ENCODE assay signal across 9 cellular contexts in the genomic region with DNA sequence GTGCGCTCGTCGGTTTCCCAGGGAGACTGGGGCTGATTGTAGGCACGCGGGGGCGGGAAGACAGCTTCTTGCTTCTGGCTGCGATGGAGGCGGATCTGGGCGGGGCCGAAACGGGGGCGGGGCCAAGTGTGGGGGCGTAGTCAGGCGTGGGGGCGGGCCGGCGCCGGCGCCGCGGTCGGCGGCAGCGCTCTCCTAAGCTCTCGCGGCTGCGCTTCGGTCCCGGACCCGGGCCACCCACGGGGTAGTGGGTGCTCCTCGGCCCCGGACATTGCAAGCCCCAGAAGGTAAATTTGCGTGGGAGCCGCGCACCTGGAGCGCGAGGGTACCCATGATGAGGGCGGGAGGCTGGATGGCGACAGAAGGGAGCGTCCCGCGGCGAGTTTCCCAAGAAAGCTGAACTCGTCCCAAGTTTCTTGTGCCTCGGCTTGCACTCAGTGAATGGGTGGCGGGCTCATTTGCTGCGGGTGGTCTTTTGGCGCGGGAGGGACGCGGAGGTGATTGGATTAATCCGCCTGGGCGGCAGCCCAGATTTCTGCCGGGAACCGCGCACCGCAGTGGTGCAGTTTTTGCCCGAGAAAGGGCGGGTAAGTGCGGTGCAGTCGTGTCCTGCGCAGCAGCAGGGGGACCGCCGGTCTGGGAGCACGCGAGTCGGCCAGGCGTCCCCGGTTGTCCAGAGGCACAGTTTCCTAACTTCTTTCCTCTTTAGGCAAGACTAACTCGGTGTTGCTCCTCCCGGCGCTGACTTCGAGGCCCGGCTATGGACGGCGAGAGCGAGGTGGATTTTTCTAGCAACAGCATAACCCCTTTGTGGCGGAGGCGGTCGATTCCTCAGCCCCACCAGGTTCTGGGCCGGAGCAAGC. TPM values are rescaled to one million over a fixed set of nuclear protein-coding genes. Genes with fewer than 3 reads are reported as not detected.
A peak's percentile ranks its signal among the peaks of the same experiment; 100 is the strongest.
DNase-seq lines count a peak whose midpoint lies in the region; ATAC-seq, FAIRE-seq and TF ChIP-seq lines count a peak whose summit lies in the region.
"Had no signal": no experiment of that assay in that cellular context is flagged by ENCODE, and none has a peak within 500 bp of the region (broad histone marks: within the 10 kb centered on the region; RNA-seq: fewer than 3 reads in every experiment).

Gene ARHGEF26, plus strand, starts transcription at position 155 of the 860 bp plus-strand sequence. Its CDS starts 603 bp downstream, at position 758.

- peaks cover 3% of the 10 kb centered on the region for H3K4me1 ChIP-seq in endothelial cell of umbilical vein (ENCODE audit: control insufficient read depth, extremely low read depth, insufficient read depth, low read length)
- peaks cover 20% of the 10 kb centered on the region for H3K4me1 ChIP-seq in mononuclear cell (ENCODE audit: insufficient read depth, low read length)

- intact Hi-C loops in endothelial cell of umbilical vein (cut with micrococcal nuclease), result loop anchor here (10.0 kb wide), 2 partner anchors 133 to 203 kb away; partner anchors contain the start of gene DHX36

- POLR2A ChIA-PET in endothelial cell of umbilical vein (lab: Charles Lee), result interaction anchor here (0.7 kb wide), 1 partner anchor 18 kb away, joined by 3 read pairs; no protein-coding TSS in a partner anchor

- no peak within 1 kb of the TSS for H3K27ac ChIP-seq in endothelial cell of umbilical vein (ENCODE audit: insufficient read depth, low read depth, low read length)

- no peak for TF ChIP-seq CTCF in endothelial cell of umbilical vein (IDR thresholded peaks at IDR 0.05; ENCODE audit: extremely low read depth in 1 of 2, insufficient read depth in 1 of 2, low read depth in 1 of 2, low read length in 2 of 2)

- dilution Hi-C loops in endothelial cell of umbilical vein (cut with MboI; ENCODE audit: extremely low pct_ligation_motif_present, low sequenced_read_pairs), result no loop called here

- H3K4me2 ChIP-seq in endothelial cell of umbilical vein (ENCODE audit: insufficient read depth, low read length), result peak within 1 kb of the TSS; percentile 39

- H4K20me1 ChIP-seq in endothelial cell of umbilical vein (replicated peaks; ENCODE audit: control insufficient read depth, extremely low read depth, insufficient read depth, low read length), result no peaks in the 10 kb centered on the region

- peak within 1 kb of the TSS; percentile 35 to 68 (median 54) for H3K4me3 ChIP-seq in endothelial cell of umbilical vein (replicated peaks in 1 of 3; ENCODE audit: insufficient read depth in 1 of 3, low read depth in 1 of 3, low read length in 3 of 3)
- H3K4me3 ChIP-seq in mononuclear cell (ENCODE audit: low read length), result peak within 1 kb of the TSS; percentile 42

- peak; percentile 76 for FAIRE-seq in endothelial cell of umbilical vein (lab: Jason Lieb, UNC)
- FAIRE-seq: G401.6 had no signal

- H3K36me3 ChIP-seq in endothelial cell of umbilical vein (ENCODE audit: control insufficient read depth in 2 of 2, extremely low read depth in 1 of 2, insufficient read depth in 2 of 2, low read length in 2 of 2), result no peaks in the 10 kb centered on the region

- no TSS peak for BruUV-seq in endothelial cell of umbilical vein (replicated peaks; lab: Mats Ljungman, UMichigan)

- H3K27me3 ChIP-seq in endothelial cell of umbilical vein (ENCODE audit: control insufficient read depth in 2 of 2, insufficient read depth in 2 of 2, low read length in 2 of 2) (no peaks in the 10 kb centered on the region), mononuclear cell (ENCODE audit: insufficient read depth, low read length) (peaks cover 59% of the 10 kb centered on the region)

- ATAC-seq in HG03159 (IDR thresholded peaks at IDR 0.05; ENCODE audit: unreplicated experiment), result peak; percentile 67

- no peaks in the 10 kb centered on the region for H3K9me1 ChIP-seq in endothelial cell of umbilical vein (replicated peaks; ENCODE audit: control insufficient read depth, extremely low read depth, insufficient read depth, low read length)

- no peak for TF ChIP-seq POLR2A in endothelial cell of umbilical vein (IDR thresholded peaks at IDR 0.05; ENCODE audit: low read depth, low read length)

- DNase-seq in SIG-M5 treated with dmso at 0.1 percent for 504 hours (lab: John Stamatoyannopoulos, UW; ENCODE audit: unreplicated experiment) (peak; percentile 51), SIG-M5 (lab: John Stamatoyannopoulos, UW) (no peak), NCI-H748 (lab: John Stamatoyannopoulos, UW; ENCODE audit: unreplicated experiment) (peak; percentile 88), endothelial cell of umbilical vein (ENCODE audit: low read depth, low spot score) (peak; percentile 84)
- DNase-seq in activated CD8-positive, alpha-beta memory T cell treated with anti-CD3 and anti-CD28 coated beads, Interleukin-2, amount 50 U/mL, for 24 hours (ENCODE audit: extremely low read depth), result peak; percentile 34
- peak; percentile 25 to 51 for DNase-seq in stimulated activated CD8-positive, alpha-beta memory T cell treated with anti-CD3 and anti-CD28 coated beads, Interleukin-2, amount 100 ng/mL, for 1 hour (ENCODE audit: low read depth in 2 of 2)

- CTCF ChIA-PET in endothelial cell of umbilical vein (lab: Charles Lee), result interaction anchor here (0.7 to 2.2 kb wide), 10 partner anchors 10 to 133 kb away, joined by 3 to 22 read pairs (median 4); no protein-coding TSS in a partner anchor

- H2AFZ ChIP-seq in endothelial cell of umbilical vein (ENCODE audit: low read depth, low read length), result peak within 1 kb of the TSS; percentile 99

- H3K79me2 ChIP-seq in endothelial cell of umbilical vein (ENCODE audit: control insufficient read depth, insufficient read depth, low read length), result no peaks in the 10 kb centered on the region

- H3K9me3 ChIP-seq in endothelial cell of umbilical vein (replicated peaks; ENCODE audit: control insufficient read depth, insufficient read depth, low read length) (no peaks in the 10 kb centered on the region), mononuclear cell (ENCODE audit: low read depth, low read length) (no peaks in the 10 kb centered on the region)

- peak within 1 kb of the TSS; percentile 42 for H3K9ac ChIP-seq in endothelial cell of umbilical vein (replicated peaks; ENCODE audit: extremely low read depth, insufficient read depth, low read length)

TF ChIP-seq in endothelial cell of umbilical vein, 7 proteins besides CTCF, POLR2A, EP300 and RAD21:
- TF ChIP-seq, protein P1, sequence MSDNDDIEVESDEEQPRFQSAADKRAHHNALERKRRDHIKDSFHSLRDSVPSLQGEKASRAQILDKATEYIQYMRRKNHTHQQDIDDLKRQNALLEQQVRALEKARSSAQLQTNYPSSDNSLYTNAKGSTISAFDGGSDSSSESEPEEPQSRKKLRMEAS (IDR thresholded peaks at IDR 0.05; ENCODE audit: insufficient read depth, insufficient read length), result no peak
- TF ChIP-seq GATA2 (IDR thresholded peaks at IDR 0.05; ENCODE audit: insufficient read depth, insufficient read length, low read depth, low read length) (no peak), FOS (IDR thresholded peaks at IDR 0.05; ENCODE audit: borderline replicate concordance, insufficient read depth, low read length) (no peak), POLR2AphosphoS5 (IDR thresholded peaks at IDR 0.05; ENCODE audit: insufficient read depth, low read depth, low read length) (no peak), MYC (IDR thresholded peaks at IDR 0.05; ENCODE audit: low read depth, low read length) (no peak), JUN (IDR thresholded peaks at IDR 0.05; ENCODE audit: borderline replicate concordance, insufficient read depth, insufficient read length, low read depth) (no peak), EZH2 (IDR thresholded peaks at IDR 0.05; ENCODE audit: borderline replicate concordance, low read depth, low read length, severe bottlenecking) (no peak)
TF ChIP-seq in endothelial cell of umbilical vein: peak in this region for 0.

RNA-seq across cellular contexts. Expression of gene ARHGEF26, which starts in this region (rescaled TPM):
- total RNA-seq in endothelial cell of umbilical vein, result 2.2 and 2.9 TPM in 2 replicates
- polyA plus RNA-seq in endothelial cell of umbilical vein, result 0.30 and 0.57 TPM in 2 replicates
- polyA plus RNA-seq in endothelial cell of umbilical vein (2011; cell fraction: cytosol; rRNA removed), result 0.59 and 0.62 TPM in 2 replicates
- polyA plus RNA-seq in endothelial cell of umbilical vein (2011; cell fraction: nucleus; rRNA removed), result 1.4 and 1.7 TPM in 2 replicates
- 0.41 and 2.2 TPM in 2 replicates for polyA plus RNA-seq in endothelial cell of umbilical vein (2012)
- polyA minus RNA-seq in endothelial cell of umbilical vein, result 1.1 and 1.2 TPM in 2 replicates
- polyA minus RNA-seq in endothelial cell of umbilical vein (2011; cell fraction: cytosol; rRNA and poly(A)+ RNA removed), result 0.31 TPM
- polyA minus RNA-seq in endothelial cell of umbilical vein (2011; cell fraction: nucleus; rRNA and poly(A)+ RNA removed), result 2.6 and 3.0 TPM in 2 replicates
- total RNA-seq in mononuclear cell, result 0.21 TPM
